In genomic region chr2:173355866-173356508, GRCh38 we compare ENCODE assay signal across 8 cellular contexts. TPM values are rescaled to one million over a fixed set of nuclear protein-coding genes. Genes with fewer than 3 reads are reported as not detected.
DNase-seq lines count a peak whose midpoint lies in the region; TF ChIP-seq lines count a peak whose summit lies in the region.

No MANE protein-coding gene starts in this region.

- H3K4me3 ChIP-seq in GM12864 (ENCODE audit: low read depth, low read length): peak overlapping the region; percentile 96
- H3K4me3 ChIP-seq in KMS-11 (IDR thresholded peaks at IDR 0.05; ENCODE audit: insufficient read depth, low read depth, low read length): no peak overlapping the region
- peak overlapping the region; percentile 75 to 86 for H3K4me3 ChIP-seq in duodenal mucosa (ENCODE audit: low read depth in 1 of 2, low read length in 2 of 2)
- H3K4me3 ChIP-seq in trophoblast cell (ENCODE audit: low read depth, low read length): peak overlapping the region; percentile 94

- peak overlapping the region; percentile 18 for H3K18ac ChIP-seq in trophoblast cell (ENCODE audit: low read length)

- DNase-seq in GM12864 (ENCODE audit: low read depth): no peak
- DNase-seq in trophoblast cell: no peak
- no peak for DNase-seq in NAMALWA (ENCODE audit: low spot score)
- no peak for DNase-seq in epidermal melanocyte (ENCODE audit: insufficient read length, low spot score)
- no peak for DNase-seq in NCI-H226
- no peak for DNase-seq in islet precursor cell

- no peak overlapping the region for H4K91ac ChIP-seq in trophoblast cell (ENCODE audit: low read depth, low read length)

- peaks cover 22% of the 10 kb centered on the region for H4K20me1 ChIP-seq in KMS-11 (ENCODE audit: insufficient read depth)

- no peak overlapping the region for H2AK5ac ChIP-seq in trophoblast cell (ENCODE audit: low read length)

- peak overlapping the region; percentile 56 for H3K4ac ChIP-seq in trophoblast cell (ENCODE audit: low read depth, low read length)

- H3K4me2 ChIP-seq in KMS-11 (peak overlapping the region; percentile 20; the same call in 1 of the 2 replicates), trophoblast cell (ENCODE audit: low read length) (peak overlapping the region; percentile 90)

- peaks cover 34% of the 10 kb centered on the region for H3K4me1 ChIP-seq in KMS-11 (ENCODE audit: low read depth, poor library complexity, severe bottlenecking)
- H3K4me1 ChIP-seq in duodenal mucosa (ENCODE audit: control insufficient read depth in 1 of 2, insufficient read depth in 2 of 2, low read length in 2 of 2): peaks cover 8 to 20% of the 10 kb centered on the region in 2 donors
- H3K4me1 ChIP-seq in trophoblast cell (ENCODE audit: control insufficient read depth in 1 of 2, insufficient read depth in 2 of 2, low read length in 2 of 2): peaks cover 4 to 10% of the 10 kb centered on the region in 2 experiments

- H3K23ac ChIP-seq in trophoblast cell (ENCODE audit: low read length): no peak overlapping the region

- TF ChIP-seq CTCF in GM12864 (IDR thresholded peaks at IDR 0.05; ENCODE audit: low read depth, low read length, missing control alignments): no peak
- TF ChIP-seq CTCF in KMS-11 (conservative IDR thresholded peaks at IDR 0.05; ENCODE audit: low read depth, low read length): no peak

- H2BK5ac ChIP-seq in trophoblast cell (ENCODE audit: low read depth, low read length, poor library complexity): no peak overlapping the region

- peaks cover 11% of the 10 kb centered on the region; the same call in 1 of the 2 replicates for H3K79me2 ChIP-seq in KMS-11 (ENCODE audit: insufficient read depth, low read depth)
- peaks cover 12% of the 10 kb centered on the region for H3K79me2 ChIP-seq in trophoblast cell (ENCODE audit: control insufficient read depth, insufficient read depth, low read length, poor library complexity)

- no peak overlapping the region for H3K14ac ChIP-seq in trophoblast cell (ENCODE audit: low read length)

- no peaks in the 10 kb centered on the region for H3K9me3 ChIP-seq in duodenal mucosa (ENCODE audit: control insufficient read depth in 1 of 2, low read length in 2 of 2)
- H3K9me3 ChIP-seq in trophoblast cell (ENCODE audit: insufficient read depth, low read depth, low read length): no peaks in the 10 kb centered on the region

- H3K27me3 ChIP-seq in KMS-11 (ENCODE audit: insufficient read depth, low read depth): peaks cover 56% of the 10 kb centered on the region
- peaks cover 11 to 20% of the 10 kb centered on the region in 2 donors for H3K27me3 ChIP-seq in duodenal mucosa (ENCODE audit: control insufficient read depth in 1 of 2, insufficient read depth in 2 of 2, low read length in 2 of 2)
- no peaks in the 10 kb centered on the region for H3K27me3 ChIP-seq in trophoblast cell (ENCODE audit: insufficient read depth, low read length)

- no peak overlapping the region for H2BK12ac ChIP-seq in trophoblast cell (ENCODE audit: low read length)

- no peaks in the 10 kb centered on the region for H3K36me3 ChIP-seq in KMS-11 (ENCODE audit: insufficient read depth)
- H3K36me3 ChIP-seq in duodenal mucosa (ENCODE audit: control insufficient read depth in 1 of 2, insufficient read depth in 2 of 2, low read length in 2 of 2): no peaks in the 10 kb centered on the region
- H3K36me3 ChIP-seq in trophoblast cell (ENCODE audit: control insufficient read depth in 1 of 2, insufficient read depth in 2 of 2, low read length in 2 of 2): peaks cover 2 to 5% of the 10 kb centered on the region in 2 experiments

- H4K8ac ChIP-seq in trophoblast cell (ENCODE audit: low read depth, low read length): no peak overlapping the region

- H4K12ac ChIP-seq in trophoblast cell (ENCODE audit: low read depth, low read length): no peak overlapping the region

- H2BK120ac ChIP-seq in trophoblast cell (ENCODE audit: insufficient read depth, low read length, poor library complexity): no peak overlapping the region

- H3K9ac ChIP-seq in KMS-11 (no peak overlapping the region), duodenal mucosa (ENCODE audit: low read depth in 1 of 2, low read length in 2 of 2) (peak overlapping the region; percentile 20 to 34), trophoblast cell (ENCODE audit: low read length) (no peak overlapping the region)

- WGBS in trophoblast cell (ENCODE audit: extremely low coverage, insufficient coverage, insufficient read length): no CpG with 5 or more reads among the region's 16 CpGs

- no peak overlapping the region for H3K27ac ChIP-seq in KMS-11
- no peak overlapping the region for H3K27ac ChIP-seq in duodenal mucosa (ENCODE audit: low read depth, low read length)
- no peak overlapping the region for H3K27ac ChIP-seq in trophoblast cell (ENCODE audit: low read depth, low read length)

- H2AFZ ChIP-seq in KMS-11 (ENCODE audit: low read depth) (no peak overlapping the region), trophoblast cell (ENCODE audit: insufficient read depth, low read length, poor library complexity) (peak overlapping the region; percentile 45)

- H3K79me1 ChIP-seq in trophoblast cell (ENCODE audit: low read length): peaks cover 12% of the 10 kb centered on the region

RNA-seq across cellular contexts. Expression of gene CDCA7, which starts 1.3 kb away (rescaled TPM):
- 17.0 and 18.3 TPM in 2 replicates for polyA plus RNA-seq in trophoblast cell (2013)

Comparison
In these comparisons a context has a peak if more than half of its experiments do, and no peak if none do; other contexts are left out.
1. H3K9ac ChIP-seq: peak in duodenal mucosa (2 of 2); none in KMS-11 (single experiment) and trophoblast cell (single experiment).